Comparison of ENCODE assay signal across 1 cellular context in genomic region chr5:91020065-91020800, GRCh38.
TF ChIP-seq lines count a peak whose summit lies in the region.

No MANE protein-coding gene starts in this region.

TF ChIP-seq in K562, 482 proteins besides CTCF, POLR2A, EP300 and RAD21 (continues in another document):
- TF ChIP-seq, protein P1, sequence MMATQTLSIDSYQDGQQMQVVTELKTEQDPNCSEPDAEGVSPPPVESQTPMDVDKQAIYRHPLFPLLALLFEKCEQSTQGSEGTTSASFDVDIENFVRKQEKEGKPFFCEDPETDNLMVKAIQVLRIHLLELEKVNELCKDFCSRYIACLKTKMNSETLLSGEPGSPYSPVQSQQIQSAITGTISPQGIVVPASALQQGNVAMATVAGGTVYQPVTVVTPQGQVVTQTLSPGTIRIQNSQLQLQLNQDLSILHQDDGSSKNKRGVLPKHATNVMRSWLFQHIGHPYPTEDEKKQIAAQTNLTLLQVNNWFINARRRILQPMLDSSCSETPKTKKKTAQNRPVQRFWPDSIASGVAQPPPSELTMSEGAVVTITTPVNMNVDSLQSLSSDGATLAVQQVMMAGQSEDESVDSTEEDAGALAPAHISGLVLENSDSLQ (IDR thresholded peaks at IDR 0.05) = peak; percentile 31
- TF ChIP-seq BRF1 (IDR thresholded peaks at IDR 0.05; ENCODE audit: borderline replicate concordance, extremely low read depth, insufficient read length) = no peak
- TF ChIP-seq NR2C2 (CRISPR knock-in tag; IDR thresholded peaks at IDR 0.05) = no peak
- TF ChIP-seq NR2C2 (tag; IDR thresholded peaks at IDR 0.05) = peak; percentile 72
- no peak for TF ChIP-seq NEUROD1 (IDR thresholded peaks at IDR 0.05; ENCODE audit: borderline replicate concordance, low read depth, low read length, partially characterized antibody)
- TF ChIP-seq ZNF584 (CRISPR knock-in tag; IDR thresholded peaks at IDR 0.05; ENCODE audit: low read depth) = peak; percentile 82
- no peak for TF ChIP-seq CLOCK (CRISPR knock-in tag; IDR thresholded peaks at IDR 0.05; ENCODE audit: borderline replicate concordance)
- 0 out of 2 replicates have a peak, but pooled peaks have one; percentile 23 for TF ChIP-seq TAF7 (tag; IDR thresholded peaks at IDR 0.05)
- 0 out of 2 replicates have a peak, but pooled peaks have one; percentile 42 for TF ChIP-seq ZSCAN32 (CRISPR knock-in tag; IDR thresholded peaks at IDR 0.05)
- 0 out of 2 replicates have a peak, but pooled peaks have one; percentile 22 for TF ChIP-seq PYGO2 (tag; IDR thresholded peaks at IDR 0.05)
- no peak for TF ChIP-seq XRCC5 (IDR thresholded peaks at IDR 0.05; ENCODE audit: low read depth, low read length)
- TF ChIP-seq SMARCE1 (IDR thresholded peaks at IDR 0.05) = peak; percentile 37; the same call in 1 of the 2 replicates
- TF ChIP-seq HDAC8 (tag; IDR thresholded peaks at IDR 0.05) = peak; percentile 69
- no peak for TF ChIP-seq TSC22D4 (tag; IDR thresholded peaks at IDR 0.05)
- TF ChIP-seq L3MBTL2 (IDR thresholded peaks at IDR 0.05) = 0 out of 2 replicates have a peak, but pooled peaks have one; percentile 30
- TF ChIP-seq ZSCAN29 (IDR thresholded peaks at IDR 0.05) = no peak
- 0 out of 2 replicates have a peak, but pooled peaks have one; percentile 15 for TF ChIP-seq MAFG (tag; conservative IDR thresholded peaks at IDR 0.05)
- peak; percentile 59 for TF ChIP-seq TAL1 (IDR thresholded peaks at IDR 0.05)
- TF ChIP-seq ZNF589 (CRISPR knock-in tag; IDR thresholded peaks at IDR 0.05; ENCODE audit: low read depth) = peak; percentile 56; the same call in 1 of the 2 replicates
- TF ChIP-seq DPF2 (IDR thresholded peaks at IDR 0.05) = peak; percentile 45; the same call in 1 of the 2 replicates
- peak; percentile 39; the same call in 1 of the 2 replicates for TF ChIP-seq PTTG1 (tag; IDR thresholded peaks at IDR 0.05; ENCODE audit: low read depth)
- TF ChIP-seq, protein P2, sequence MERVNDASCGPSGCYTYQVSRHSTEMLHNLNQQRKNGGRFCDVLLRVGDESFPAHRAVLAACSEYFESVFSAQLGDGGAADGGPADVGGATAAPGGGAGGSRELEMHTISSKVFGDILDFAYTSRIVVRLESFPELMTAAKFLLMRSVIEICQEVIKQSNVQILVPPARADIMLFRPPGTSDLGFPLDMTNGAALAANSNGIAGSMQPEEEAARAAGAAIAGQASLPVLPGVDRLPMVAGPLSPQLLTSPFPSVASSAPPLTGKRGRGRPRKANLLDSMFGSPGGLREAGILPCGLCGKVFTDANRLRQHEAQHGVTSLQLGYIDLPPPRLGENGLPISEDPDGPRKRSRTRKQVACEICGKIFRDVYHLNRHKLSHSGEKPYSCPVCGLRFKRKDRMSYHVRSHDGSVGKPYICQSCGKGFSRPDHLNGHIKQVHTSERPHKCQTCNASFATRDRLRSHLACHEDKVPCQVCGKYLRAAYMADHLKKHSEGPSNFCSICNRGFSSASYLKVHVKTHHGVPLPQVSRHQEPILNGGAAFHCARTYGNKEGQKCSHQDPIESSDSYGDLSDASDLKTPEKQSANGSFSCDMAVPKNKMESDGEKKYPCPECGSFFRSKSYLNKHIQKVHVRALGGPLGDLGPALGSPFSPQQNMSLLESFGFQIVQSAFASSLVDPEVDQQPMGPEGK (CRISPR knock-in tag; IDR thresholded peaks at IDR 0.05; ENCODE audit: borderline replicate concordance) = no peak
- no peak for TF ChIP-seq ZBTB49 (CRISPR knock-in tag; IDR thresholded peaks at IDR 0.05; ENCODE audit: borderline replicate concordance)
- peak; percentile 55 to 87; a peak in 2 of 4 replicates for TF ChIP-seq TRIM24 (IDR thresholded peaks at IDR 0.05)
- TF ChIP-seq KLF6 (CRISPR knock-in tag; IDR thresholded peaks at IDR 0.05; ENCODE audit: borderline replicate concordance) = peak; percentile 44; the same call in 1 of the 2 replicates
- TF ChIP-seq, protein P3, sequence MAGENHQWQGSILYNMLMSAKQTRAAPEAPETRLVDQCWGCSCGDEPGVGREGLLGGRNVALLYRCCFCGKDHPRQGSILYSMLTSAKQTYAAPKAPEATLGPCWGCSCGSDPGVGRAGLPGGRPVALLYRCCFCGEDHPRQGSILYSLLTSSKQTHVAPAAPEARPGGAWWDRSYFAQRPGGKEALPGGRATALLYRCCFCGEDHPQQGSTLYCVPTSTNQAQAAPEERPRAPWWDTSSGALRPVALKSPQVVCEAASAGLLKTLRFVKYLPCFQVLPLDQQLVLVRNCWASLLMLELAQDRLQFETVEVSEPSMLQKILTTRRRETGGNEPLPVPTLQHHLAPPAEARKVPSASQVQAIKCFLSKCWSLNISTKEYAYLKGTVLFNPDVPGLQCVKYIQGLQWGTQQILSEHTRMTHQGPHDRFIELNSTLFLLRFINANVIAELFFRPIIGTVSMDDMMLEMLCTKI (IDR thresholded peaks at IDR 0.05; ENCODE audit: partially characterized antibody) = no peak
- TF ChIP-seq, protein P4, sequence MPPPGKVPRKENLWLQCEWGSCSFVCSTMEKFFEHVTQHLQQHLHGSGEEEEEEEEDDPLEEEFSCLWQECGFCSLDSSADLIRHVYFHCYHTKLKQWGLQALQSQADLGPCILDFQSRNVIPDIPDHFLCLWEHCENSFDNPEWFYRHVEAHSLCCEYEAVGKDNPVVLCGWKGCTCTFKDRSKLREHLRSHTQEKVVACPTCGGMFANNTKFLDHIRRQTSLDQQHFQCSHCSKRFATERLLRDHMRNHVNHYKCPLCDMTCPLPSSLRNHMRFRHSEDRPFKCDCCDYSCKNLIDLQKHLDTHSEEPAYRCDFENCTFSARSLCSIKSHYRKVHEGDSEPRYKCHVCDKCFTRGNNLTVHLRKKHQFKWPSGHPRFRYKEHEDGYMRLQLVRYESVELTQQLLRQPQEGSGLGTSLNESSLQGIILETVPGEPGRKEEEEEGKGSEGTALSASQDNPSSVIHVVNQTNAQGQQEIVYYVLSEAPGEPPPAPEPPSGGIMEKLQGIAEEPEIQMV (tag; conservative IDR thresholded peaks at IDR 0.05; ENCODE audit: low read depth) = peak; percentile 52; the same call in 1 of the 2 replicates
- peak; percentile 52; the same call in 1 of the 2 replicates for TF ChIP-seq MEF2D (tag; conservative IDR thresholded peaks at IDR 0.05; ENCODE audit: low read depth)
- TF ChIP-seq DMBX1 (CRISPR knock-in tag; IDR thresholded peaks at IDR 0.05; ENCODE audit: borderline replicate concordance) = peak; percentile 88; the same call in 1 of the 2 replicates
- TF ChIP-seq NR2C1 (IDR thresholded peaks at IDR 0.05) = no peak
- TF ChIP-seq NR2C1 (tag; IDR thresholded peaks at IDR 0.05) = peak; percentile 75
- peak; percentile 83; the same call in 1 of the 2 replicates for TF ChIP-seq SMAD4 (CRISPR knock-in tag; conservative IDR thresholded peaks at IDR 0.05)
- peak; percentile 77 for TF ChIP-seq ATF7 (IDR thresholded peaks at IDR 0.05)
- TF ChIP-seq ZZZ3 (IDR thresholded peaks at IDR 0.05) = no peak
- TF ChIP-seq SREBF2 (CRISPR knock-in tag; IDR thresholded peaks at IDR 0.05) = no peak
- TF ChIP-seq ZC3H11A (IDR thresholded peaks at IDR 0.05; ENCODE audit: low read depth, low read length) = no peak
- TF ChIP-seq HES1 (IDR thresholded peaks at IDR 0.05; ENCODE audit: low read depth) = no peak
- TF ChIP-seq JUND (IDR thresholded peaks at IDR 0.05; ENCODE audit: borderline replicate concordance, low read depth, low read length) = peak; percentile 64; the same call in 1 of the 2 replicates
- TF ChIP-seq JUND (tag; IDR thresholded peaks at IDR 0.05; ENCODE audit: borderline replicate concordance, low read depth, low read length) = peak; percentile 45; the same call in 1 of the 3 replicates
- no peak for TF ChIP-seq CCNT2 (IDR thresholded peaks at IDR 0.05; ENCODE audit: borderline replicate concordance, extremely low read depth, insufficient read length, low read depth, low read length)
- peak; percentile 32; the same call in 1 of the 2 replicates for TF ChIP-seq ETV1 (tag; conservative IDR thresholded peaks at IDR 0.05; ENCODE audit: low read depth)
- peak; percentile 92 for TF ChIP-seq ZNF175 (CRISPR knock-in tag; IDR thresholded peaks at IDR 0.05; ENCODE audit: low read depth)
- TF ChIP-seq MLLT1 (IDR thresholded peaks at IDR 0.05) = no peak
- 0 out of 2 replicates have a peak, but pooled peaks have one; percentile 55 for TF ChIP-seq GTF2A2 (tag; IDR thresholded peaks at IDR 0.05)
- peak; percentile 76 for TF ChIP-seq CEBPG (CRISPR knock-in tag; IDR thresholded peaks at IDR 0.05)
- peak; percentile 71 to 95 for TF ChIP-seq CEBPG (tag; conservative IDR thresholded peaks at IDR 0.05 in 1 of 2, IDR thresholded peaks at IDR 0.05 in 1 of 2)
- TF ChIP-seq SOX6 (IDR thresholded peaks at IDR 0.05) = peak; percentile 71; the same call in 1 of the 2 replicates
- peak; percentile 59 for TF ChIP-seq DDX20 (tag; IDR thresholded peaks at IDR 0.05; ENCODE audit: low read depth)
- peak; percentile 27 for TF ChIP-seq MEIS2 (IDR thresholded peaks at IDR 0.05; ENCODE audit: partially characterized antibody)
- TF ChIP-seq, protein P5, sequence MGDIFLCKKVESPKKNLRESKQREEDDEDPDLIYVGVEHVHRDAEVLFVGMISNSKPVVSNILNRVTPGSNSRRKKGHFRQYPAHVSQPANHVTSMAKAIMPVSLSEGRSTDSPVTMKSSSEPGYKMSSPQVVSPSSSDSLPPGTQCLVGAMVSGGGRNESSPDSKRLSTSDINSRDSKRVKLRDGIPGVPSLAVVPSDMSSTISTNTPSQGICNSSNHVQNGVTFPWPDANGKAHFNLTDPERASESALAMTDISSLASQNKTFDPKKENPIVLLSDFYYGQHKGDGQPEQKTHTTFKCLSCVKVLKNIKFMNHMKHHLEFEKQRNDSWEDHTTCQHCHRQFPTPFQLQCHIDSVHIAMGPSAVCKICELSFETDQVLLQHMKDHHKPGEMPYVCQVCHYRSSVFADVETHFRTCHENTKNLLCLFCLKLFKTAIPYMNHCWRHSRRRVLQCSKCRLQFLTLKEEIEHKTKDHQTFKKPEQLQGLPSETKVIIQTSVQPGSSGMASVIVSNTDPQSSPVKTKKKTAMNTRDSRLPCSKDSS (IDR thresholded peaks at IDR 0.05; ENCODE audit: low read depth, partially characterized antibody) = no peak
- TF ChIP-seq ATF1 (CRISPR knock-in tag; IDR thresholded peaks at IDR 0.05) = no peak
- TF ChIP-seq ATF1 (tag; IDR thresholded peaks at IDR 0.05) = no peak
- TF ChIP-seq FOSL1 (tag; conservative IDR thresholded peaks at IDR 0.05) = peak; percentile 53
- TF ChIP-seq CSDE1 (IDR thresholded peaks at IDR 0.05) = no peak
